23 cellular contexts compared by ENCODE assay signal in genomic region chr7:79515358-79515757, GRCh38.
DNase-seq lines count a peak whose midpoint lies in the region; ATAC-seq, FAIRE-seq and TF ChIP-seq lines count a peak whose summit lies in the region.
"Had no signal": no experiment of that assay in that cellular context is flagged by ENCODE, and none has a peak within 500 bp of the region (broad histone marks: within the 10 kb centered on the region; RNA-seq: fewer than 3 reads in every experiment).

No MANE protein-coding gene starts in this region.

- peaks cover 13% of the 10 kb centered on the region for H3K9me3 Mint-ChIP-seq in activated CD4-positive, alpha-beta memory T cell treated with anti-CD3 and anti-CD28 coated beads for 36 hours

- H3K27me3 Mint-ChIP-seq in activated CD4-positive, alpha-beta memory T cell treated with anti-CD3 and anti-CD28 coated beads for 36 hours: no peaks in the 10 kb centered on the region
- H3K27me3 Mint-ChIP-seq: CD4-positive, CD25-positive, alpha-beta regulatory T cell had no signal

- CTCF ChIA-PET in K562 (lab: Yijun Ruan, JAX; ENCODE audit: low intra/inter-chr PET ratio): no interaction called here
- CTCF ChIA-PET in activated CD4-positive, alpha-beta memory T cell treated with anti-CD3 and anti-CD28 coated beads for 36 hours (lab: Charles Lee): no interaction called here

- H3K4me3 Mint-ChIP-seq in activated CD4-positive, alpha-beta memory T cell treated with anti-CD3 and anti-CD28 coated beads for 36 hours: no peak overlapping the region
- H3K4me3 Mint-ChIP-seq: CD4-positive, CD25-positive, alpha-beta regulatory T cell had no signal

- no peak overlapping the region for H3K9ac ChIP-seq in K562 (ENCODE audit: insufficient read depth in 1 of 2, low read depth in 2 of 2, low read length in 2 of 2)
- H3K9ac ChIP-seq: BLaER1, SK-N-SH had no signal

- no peak for TF ChIP-seq RAD21 in K562 (CRISPR knock-in tag; conservative IDR thresholded peaks at IDR 0.05 in 1 of 2, IDR thresholded peaks at IDR 0.05 in 1 of 2)

- H3K79me2 ChIP-seq in K562 (ENCODE audit: control insufficient read depth, insufficient read depth, low read length): no peaks in the 10 kb centered on the region

- BruUV-seq in K562 (replicated peaks; lab: Mats Ljungman, UMichigan): no TSS peak

- TF ChIP-seq EP300 in K562 (IDR thresholded peaks at IDR 0.05; ENCODE audit: low read length): no peak

- no peak for TF ChIP-seq CTCF in K562 (IDR thresholded peaks at IDR 0.05 in 2 of 3, conservative IDR thresholded peaks at IDR 0.05 in 1 of 3; ENCODE audit: insufficient read depth in 2 of 3, low read depth in 1 of 3, low read length in 3 of 3)
- TF ChIP-seq CTCF in GM13976 (IDR thresholded peaks at IDR 0.05; ENCODE audit: borderline replicate concordance, control extremely low read depth, extremely low read depth, insufficient read depth, missing control alignments): no peak

- H3K27ac Mint-ChIP-seq in activated CD4-positive, alpha-beta memory T cell treated with anti-CD3 and anti-CD28 coated beads for 36 hours: no peak overlapping the region
- H3K27ac Mint-ChIP-seq: CD4-positive, CD25-positive, alpha-beta regulatory T cell had no signal

- H3K36me3 ChIP-seq in K562 (ENCODE audit: control insufficient read depth, insufficient read depth, low read length): no peaks in the 10 kb centered on the region
- H3K36me3 ChIP-seq: BLaER1 had no signal

- no peaks in the 10 kb centered on the region for H3K4me1 Mint-ChIP-seq in activated CD4-positive, alpha-beta memory T cell treated with anti-CD3 and anti-CD28 coated beads for 36 hours (ENCODE audit: low read depth)
- H3K4me1 Mint-ChIP-seq: CD4-positive, CD25-positive, alpha-beta regulatory T cell had no signal

- POLR2A ChIA-PET in K562 (lab: Yijun Ruan, JAX): no interaction called here
- POLR2A ChIA-PET in activated CD4-positive, alpha-beta memory T cell treated with anti-CD3 and anti-CD28 coated beads for 36 hours (lab: Charles Lee): no interaction called here

- H3K4me3 ChIP-seq in K562: no peak overlapping the region
- H3K4me3 ChIP-seq: BLaER1 had no signal

- no peak overlapping the region for H3K27ac ChIP-seq in K562 (ENCODE audit: extremely low read depth, low read depth, low read length)
- H3K27ac ChIP-seq: BLaER1 had no signal

- H3K4me1 ChIP-seq in K562 (replicated peaks in 1 of 2; ENCODE audit: control insufficient read depth in 2 of 2, insufficient read depth in 2 of 2, low read length in 2 of 2): no peaks in the 10 kb centered on the region
- H3K4me1 ChIP-seq: BLaER1 had no signal

- TF ChIP-seq POLR2A in K562 (conservative IDR thresholded peaks at IDR 0.05): no peak

- no peaks in the 10 kb centered on the region for H4K20me1 ChIP-seq in K562 (replicated peaks; ENCODE audit: control insufficient read depth, insufficient read depth, low read length)
- H4K20me1 ChIP-seq: BLaER1 had no signal

- intact Hi-C loops in K562 (cut with micrococcal nuclease): no loop called here
- intact Hi-C loops in activated CD4-positive, alpha-beta memory T cell treated with anti-CD3 and anti-CD28 coated beads for 36 hours (cut with micrococcal nuclease): no loop called here

- no peaks in the 10 kb centered on the region for H3K36me3 Mint-ChIP-seq in activated CD4-positive, alpha-beta memory T cell treated with anti-CD3 and anti-CD28 coated beads for 36 hours
- H3K36me3 Mint-ChIP-seq: CD4-positive, CD25-positive, alpha-beta regulatory T cell had no signal

- no peaks in the 10 kb centered on the region for H3K9me1 ChIP-seq in K562 (ENCODE audit: control insufficient read depth, insufficient read depth, low read length)

- ATAC-seq in K562: no peak

- H2AFZ ChIP-seq in K562 (ENCODE audit: low read depth, low read length): no peak overlapping the region

- no peaks in the 10 kb centered on the region for H3K27me3 ChIP-seq in K562 (ENCODE audit: control insufficient read depth in 2 of 2, insufficient read depth in 2 of 2, low read length in 2 of 2)
- H3K27me3 ChIP-seq: BLaER1 had no signal

- no peak for FAIRE-seq in K562 (lab: Jason Lieb, UNC)
- FAIRE-seq: D721Med, GM19239, H54, RCC 7860 had no signal

- WGBS in K562 (ENCODE audit: insufficient coverage, low coverage, missing lambda C conversion rate): 2% methylated on average over 3 of the region's 3 CpGs

- DNase-seq in EH (ENCODE audit: low read depth) (peak; percentile 25), K562 (ENCODE audit: extremely low read depth in 1 of 4, low spot score in 3 of 4) (no peak), left kidney (ENCODE audit: low read depth, low spot score) (peak; percentile 12), GM13976 (ENCODE audit: low spot score) (no peak), SIG-M5 (lab: John Stamatoyannopoulos, UW) (no peak), COR-L47 (lab: John Stamatoyannopoulos, UW) (no peak)
- DNase-seq in activated CD4-positive, alpha-beta memory T cell treated with anti-CD3 and anti-CD28 coated beads for 36 hours: no peak
- DNase-seq: CD4-positive, CD25-positive, alpha-beta regulatory T cell; Karpas-422; NCI-H1092; NCI-H1417 treated with DMSO at 0.1 percent for 48 hours; NCI-H187; NCI-H2081 treated with DMSO at 0.1 percent for 48 hours; NCI-H2171; NCI-H345; NCI-H524; NCI-H774; SK-N-SH had no signal

- H3K4me2 ChIP-seq in K562 (ENCODE audit: insufficient read depth, low read length): no peak overlapping the region
- H3K4me2 ChIP-seq: BLaER1, SK-N-SH had no signal

- in situ Hi-C loops in K562 (cut with MboI) (no loop called here), GM13976 (cut with MboI; ENCODE audit: low sequenced_read_pairs, unreplicated experiment) (no loop called here)

- H3K9me3 ChIP-seq in K562 (replicated peaks; ENCODE audit: control insufficient read depth, insufficient read depth, low read depth, low read length): no peaks in the 10 kb centered on the region
- H3K9me3 ChIP-seq: BLaER1, SK-N-SH had no signal

TF ChIP-seq in K562, 482 proteins besides CTCF, POLR2A, EP300 and RAD21:
- TF ChIP-seq C11orf30 (IDR thresholded peaks at IDR 0.05; ENCODE audit: low read depth): 0 out of 2 replicates have a peak, but pooled peaks have one; percentile 12
- no peak for TF ChIP-seq NBN (IDR thresholded peaks at IDR 0.05; ENCODE audit: low read depth)
- peak; percentile 38; the same call in 1 of the 2 replicates for TF ChIP-seq ZNF316 (IDR thresholded peaks at IDR 0.05)
- TF ChIP-seq MAFF (IDR thresholded peaks at IDR 0.05; ENCODE audit: low read length): peak; percentile 36

Comparison
In these comparisons a context has a peak if more than half of its experiments do, and no peak if none do; other contexts are left out.
1. DNase-seq: peak in EH (single experiment) and left kidney (single experiment); none in K562 (0 of 4), activated CD4-positive, alpha-beta memory T cell treated with anti-CD3 and anti-CD28 coated beads for 36 hours (single experiment), GM13976 (single experiment), SIG-M5 (single experiment) and COR-L47 (single experiment).